In the genomic region with DNA sequence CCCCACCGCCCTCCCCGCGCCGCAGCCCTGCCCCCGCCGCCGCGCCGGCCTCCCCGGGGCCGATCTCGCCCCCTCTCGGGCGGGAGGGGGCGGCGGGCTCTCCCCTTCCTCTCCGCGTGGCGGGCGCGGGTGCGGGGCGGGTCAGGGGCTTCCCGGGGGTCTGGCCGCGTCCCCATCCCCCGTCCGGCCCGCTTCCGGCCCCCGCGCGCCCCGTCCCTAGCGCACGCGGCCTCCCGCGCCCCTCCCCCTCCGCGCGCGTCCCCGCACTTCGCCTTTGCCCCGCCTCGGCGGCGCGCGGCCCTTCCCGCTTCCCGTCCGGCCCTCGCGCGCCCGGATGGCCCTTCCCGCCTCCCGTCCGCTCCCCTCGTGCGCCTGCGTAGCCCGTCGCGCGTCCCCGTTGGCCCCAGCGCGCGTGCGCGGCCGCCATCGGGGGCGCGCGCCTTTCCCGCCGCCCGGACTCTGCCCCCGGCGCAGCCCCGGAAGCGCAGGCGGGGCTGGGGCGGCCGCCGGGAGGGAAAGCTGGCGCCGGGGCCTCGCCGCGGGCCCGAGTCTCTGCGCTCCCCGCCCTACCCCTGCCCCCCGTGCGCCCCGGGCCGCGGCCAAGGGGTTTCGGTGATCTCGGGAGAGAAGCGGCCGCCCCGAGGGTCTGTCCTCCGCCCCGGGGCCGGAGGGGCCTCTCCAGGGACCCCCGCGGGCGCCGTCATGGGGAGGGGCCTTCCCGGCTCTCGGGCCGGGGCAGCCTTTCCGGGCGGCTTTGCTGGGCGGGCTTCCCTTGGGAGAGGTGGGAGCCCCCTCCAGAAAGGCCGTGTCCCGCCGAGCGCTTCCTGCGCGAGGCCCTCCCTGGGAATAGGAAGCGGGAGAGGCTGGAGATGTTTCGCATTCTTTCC, we compare ENCODE assay signal across 8 cellular contexts. TPM values are rescaled to one million over a fixed set of nuclear protein-coding genes. Genes with fewer than 3 reads are reported as not detected.
DNase-seq lines count a peak whose midpoint lies in the region; ATAC-seq and TF ChIP-seq lines count a peak whose summit lies in the region.

No MANE protein-coding gene starts in this region.

- dilution Hi-C loops in mammary epithelial cell (cut with HindIII; ENCODE audit: low sequenced_read_pairs), result no loop called here

- H3K9ac ChIP-seq in mammary epithelial cell (ENCODE audit: insufficient read depth, low read length), result peak overlapping the region; percentile 85

- H3K4me2 ChIP-seq in mammary epithelial cell (ENCODE audit: insufficient read depth, low read depth, low read length), result peak overlapping the region; percentile 87

- H3K27ac ChIP-seq in mammary epithelial cell (ENCODE audit: insufficient read depth, low read depth, low read length), result peak overlapping the region; percentile 68

- ATAC-seq in HG03039 (IDR thresholded peaks at IDR 0.05; ENCODE audit: unreplicated experiment), result peak; percentile 37

- TF ChIP-seq CTCF in WI38 (IDR thresholded peaks at IDR 0.05; ENCODE audit: low read depth, low read length) (no peak), mammary epithelial cell (conservative IDR thresholded peaks at IDR 0.05 in 1 of 2, IDR thresholded peaks at IDR 0.05 in 1 of 2; ENCODE audit: extremely low read depth in 1 of 2, insufficient read depth in 1 of 2, low read depth in 1 of 2, low read length in 2 of 2) (no peak)

- DNase-seq in NCI-H82 (lab: John Stamatoyannopoulos, UW) (peak; percentile 85), NCI-H82 treated with DMSO at 0.1 percent for 48 hours (lab: John Stamatoyannopoulos, UW; ENCODE audit: unreplicated experiment) (no peak), NCI-H2107 treated with DMSO at 0.1 percent for 48 hours (lab: John Stamatoyannopoulos, UW; ENCODE audit: unreplicated experiment) (peak; percentile 11), mammary epithelial cell (peak; percentile 90), inferior parietal cortex (ENCODE audit: extremely low spot score) (peak; percentile 76), smooth muscle cell of the brain vasculature (ENCODE audit: low read depth, low spot score) (peak; percentile 69)

- H3K79me2 ChIP-seq in mammary epithelial cell (ENCODE audit: insufficient read depth, low read length), result peaks cover 55% of the 10 kb centered on the region

- no peak overlapping the region for H2AFZ ChIP-seq in mammary epithelial cell (ENCODE audit: low read depth, low read length)

- H4K20me1 ChIP-seq in mammary epithelial cell (ENCODE audit: insufficient read depth, low read length), result peaks cover 32% of the 10 kb centered on the region

- H3K27me3 ChIP-seq in mammary epithelial cell (ENCODE audit: insufficient read depth, low read length), result no peaks in the 10 kb centered on the region

- TSS peak; percentile 21 for BruUV-seq in mammary epithelial cell (replicated peaks; lab: Mats Ljungman, UMichigan)

- intact Hi-C loops in mammary epithelial cell (cut with micrococcal nuclease), result loop anchor here (1.0 kb wide), 3 partner anchors 18 to 134 kb away; partner anchors contain the start of gene RNF126

- no peaks in the 10 kb centered on the region for H3K9me3 ChIP-seq in mammary epithelial cell (replicated peaks; ENCODE audit: insufficient read depth, low read length)

- in situ Hi-C loops in mammary epithelial cell (cut with MboI; ENCODE audit: low sequenced_read_pairs in 2 of 2), result no loop called here

- 0% methylated on average over 10 of the region's 129 CpGs for WGBS in mammary epithelial cell (ENCODE audit: low coverage, missing lambda C conversion rate)

- peaks cover 34% of the 10 kb centered on the region for H3K4me1 ChIP-seq in mammary epithelial cell (ENCODE audit: insufficient read depth, low read length)

- H3K36me3 ChIP-seq in mammary epithelial cell (ENCODE audit: insufficient read depth, low read length), result peaks cover 3% of the 10 kb centered on the region

- peak overlapping the region; percentile 91 for H3K4me3 ChIP-seq in WI38 (ENCODE audit: low read depth, low read length)
- peak overlapping the region; percentile 76 to 97 (median 92) for H3K4me3 ChIP-seq in mammary epithelial cell (replicated peaks in 1 of 3; ENCODE audit: insufficient read depth in 1 of 3, low read depth in 2 of 3, low read length in 3 of 3)

- CTCF ChIA-PET in mammary epithelial cell (lab: Charles Lee; ENCODE audit: low non-redundant PET), result no interaction called here

RNA-seq across cellular contexts. Expression of gene PTBP1, which starts 0.5 kb away (rescaled TPM):
- 100 to 1,000 TPM in 1 of 2 donors, 10 to 100 TPM in 1; 88.9 to 383 TPM for total RNA-seq in mammary epithelial cell
- 214 TPM for polyA plus RNA-seq in mammary epithelial cell
- 178 TPM for polyA minus RNA-seq in mammary epithelial cell

RNA-seq across cellular contexts. Expression of gene PLPPR3, which starts 24.0 kb away (rescaled TPM):
- total RNA-seq in mammary epithelial cell, result under 1 TPM in 1 of 2 donors, not detected in 1; under 0.01 TPM
- polyA plus RNA-seq in mammary epithelial cell, result not detected
- polyA minus RNA-seq in mammary epithelial cell, result not detected

RNA-seq across cellular contexts. Expression of gene AZU1, which starts 29.9 kb away (rescaled TPM):
- total RNA-seq in mammary epithelial cell, result not detected
- not detected for polyA plus RNA-seq in mammary epithelial cell
- not detected for polyA minus RNA-seq in mammary epithelial cell

RNA-seq across cellular contexts. Expression of gene PRTN3, which starts 43.0 kb away (rescaled TPM):
- total RNA-seq in mammary epithelial cell, result not detected
- not detected for polyA plus RNA-seq in mammary epithelial cell
- not detected for polyA minus RNA-seq in mammary epithelial cell

RNA-seq across cellular contexts. Expression of gene MISP, which starts 46.9 kb away (rescaled TPM):
- total RNA-seq in mammary epithelial cell, result 10 to 100 TPM; 15.3 to 21.0 TPM
- 13.8 TPM for polyA plus RNA-seq in mammary epithelial cell
- 8.1 TPM for polyA minus RNA-seq in mammary epithelial cell
